ENCODE assay signal across 8 cellular contexts in the genomic region with DNA sequence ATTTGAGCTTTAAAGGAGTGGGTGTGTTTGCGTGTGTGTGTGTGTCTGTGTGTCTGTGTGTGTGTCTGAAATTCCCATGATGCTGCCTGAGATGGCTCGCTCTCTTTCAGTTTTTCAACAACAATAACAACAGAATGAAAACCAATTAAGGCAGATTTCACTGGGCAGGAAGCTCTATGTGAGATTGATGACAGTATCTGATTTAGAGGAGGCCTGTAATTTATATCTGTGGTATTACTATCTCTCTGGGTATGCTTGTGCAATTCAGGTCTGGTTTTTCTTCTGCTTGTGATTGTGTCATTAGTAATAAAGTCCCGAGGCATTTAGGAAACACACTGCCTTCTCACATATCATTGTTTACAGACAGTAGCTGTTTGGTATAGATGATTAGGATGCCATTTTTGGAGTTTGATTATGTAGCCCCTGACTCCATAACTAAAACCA.
DNase-seq lines count a peak whose midpoint lies in the region; ATAC-seq and TF ChIP-seq lines count a peak whose summit lies in the region.

No MANE protein-coding gene starts in this region.

- ATAC-seq in activated naive CD8-positive, alpha-beta T cell treated with anti-CD3 and anti-CD28 coated beads, Interleukin-2, amount 50 U/mL, for 24 hours: no peak

- no peak overlapping the region for H3K4me3 Mint-ChIP-seq in activated naive CD8-positive, alpha-beta T cell treated with anti-CD3 and anti-CD28 coated beads, Interleukin-2, amount 50 U/mL, for 24 hours

- TF ChIP-seq CTCF in AG09309 (IDR thresholded peaks at IDR 0.05; ENCODE audit: control insufficient read depth, insufficient read depth, low read depth, low read length, missing control alignments): no peak
- no peak for TF ChIP-seq CTCF in HL-60 (IDR thresholded peaks at IDR 0.05; ENCODE audit: insufficient read depth, low read length)

- H3K27ac ChIP-seq in HL-60 (replicated peaks) (no peak overlapping the region), layer of hippocampus (ENCODE audit: low read depth, low read length) (peak overlapping the region; percentile 8)

- H3K27me3 ChIP-seq in HL-60 (ENCODE audit: insufficient read depth, poor library complexity, severe bottlenecking): no peaks in the 10 kb centered on the region
- H3K27me3 ChIP-seq in layer of hippocampus (ENCODE audit: control insufficient read depth, insufficient read depth, low read length): no peaks in the 10 kb centered on the region

- H3K27ac Mint-ChIP-seq in activated naive CD8-positive, alpha-beta T cell treated with anti-CD3 and anti-CD28 coated beads, Interleukin-2, amount 50 U/mL, for 24 hours: peak overlapping the region; percentile 19

- DNase-seq in AG09309 (ENCODE audit: low read depth): peak; percentile 59
- DNase-seq in HL-60 (ENCODE audit: low read depth in 1 of 2, low spot score in 1 of 2): peak; percentile 25 to 26
- no peak for DNase-seq in activated naive CD8-positive, alpha-beta T cell treated with anti-CD3 and anti-CD28 coated beads, Interleukin-2, amount 50 U/mL, for 24 hours
- no peak for DNase-seq in NCI-H1436 (lab: John Stamatoyannopoulos, UW)
- no peak for DNase-seq in middle frontal gyrus (ENCODE audit: extremely low spot score, low spot score)
- no peak for DNase-seq in COLO829 (ENCODE audit: low spot score)
- DNase-seq in NCI-H1417 treated with DMSO at 0.1 percent for 48 hours (lab: John Stamatoyannopoulos, UW): no peak

- H3K9me3 Mint-ChIP-seq in activated naive CD8-positive, alpha-beta T cell treated with anti-CD3 and anti-CD28 coated beads, Interleukin-2, amount 50 U/mL, for 24 hours: no peaks in the 10 kb centered on the region

- H3K4me1 Mint-ChIP-seq in activated naive CD8-positive, alpha-beta T cell treated with anti-CD3 and anti-CD28 coated beads, Interleukin-2, amount 50 U/mL, for 24 hours: peaks cover 45% of the 10 kb centered on the region

- H3K36me3 Mint-ChIP-seq in activated naive CD8-positive, alpha-beta T cell treated with anti-CD3 and anti-CD28 coated beads, Interleukin-2, amount 50 U/mL, for 24 hours (ENCODE audit: low read depth): peaks cover 29% of the 10 kb centered on the region

- H3K27me3 Mint-ChIP-seq in activated naive CD8-positive, alpha-beta T cell treated with anti-CD3 and anti-CD28 coated beads, Interleukin-2, amount 50 U/mL, for 24 hours: no peaks in the 10 kb centered on the region

- H3K4me3 ChIP-seq in AG09309 (ENCODE audit: control insufficient read depth, low read depth, low read length) (no peak overlapping the region), HL-60 (replicated peaks; ENCODE audit: insufficient read depth, low read length) (no peak overlapping the region)

Comparison
In these comparisons a context has a peak if more than half of its experiments do, and no peak if none do; other contexts are left out.
1. DNase-seq: peak in AG09309 (single experiment) and HL-60 (2 of 2); none in activated naive CD8-positive, alpha-beta T cell treated with anti-CD3 and anti-CD28 coated beads, Interleukin-2, amount 50 U/mL, for 24 hours (single experiment), NCI-H1436 (single experiment), middle frontal gyrus (single experiment), COLO829 (single experiment) and NCI-H1417 treated with DMSO at 0.1 percent for 48 hours (single experiment).